Comparison of ENCODE assay signal across 28 cellular contexts in genomic region chr22:22921575-22921974, GRCh38. TPM values are rescaled to one million over a fixed set of nuclear protein-coding genes. Genes with fewer than 3 reads are reported as not detected.
"Had no signal": no experiment of that assay in that cellular context is flagged by ENCODE, and none has a peak within 500 bp of the region (broad histone marks: within the 10 kb centered on the region; RNA-seq: fewer than 3 reads in every experiment).

No MANE protein-coding gene starts in this region.

- H3K27ac Mint-ChIP-seq: activated CD4-positive, alpha-beta memory T cell treated with anti-CD3 and anti-CD28 coated beads, Interleukin-2, amount 10 ng/mL, durations not matched to agents 7 days and 5 days; activated CD4-positive, alpha-beta T cell treated with anti-CD3 and anti-CD28 coated beads for 36 hours; activated T-helper 17 cell treated with anti-CD3 and anti-CD28 coated beads, Interleukin-2, amount 50 U/mL, for 72 hours; T-cell had no signal

- H3K36me3 ChIP-seq: ascending aorta, MG63 had no signal

- H3K4me2 ChIP-seq: PC-9 had no signal

- H3K4me1 ChIP-seq: ascending aorta, body of pancreas had no signal

- H3K4me3 ChIP-seq: ascending aorta, body of pancreas, MG63, PC-9 had no signal

- DNase-seq: activated CD4-positive, alpha-beta memory T cell treated with anti-CD3 and anti-CD28 coated beads, Interleukin-2, amount 10 ng/mL, durations not matched to agents 7 days and 5 days; activated CD4-positive, alpha-beta T cell treated with anti-CD3 and anti-CD28 coated beads for 36 hours; activated CD4-positive, alpha-beta T cell treated with anti-CD3 and anti-CD28 coated beads, Interleukin-2, amount 50 U/mL, for 1 hour; activated gamma-delta T cell treated with Interleukin-2 at 50 U/mL for 16 hours; activated naive CD4-positive, alpha-beta T cell treated with anti-CD3 and anti-CD28 coated beads, Interleukin-2, amount 50 U/mL, for 16 hours; activated T-cell treated with anti-CD3 and anti-CD28 coated beads for 4 hours; activated T-cell treated with anti-CD3 and anti-CD28 coated beads, Interleukin-2, amount 50 U/mL, for 48 hours; body of pancreas; MG63; MV-4-11; NCI-H1092 treated with DMSO at 0.1 percent for 48 hours; NCI-H1436; NCI-H1694 treated with DMSO at 0.1 percent for 48 hours; NCI-H2029 treated with DMSO at 0.1 percent for 48 hours; NCI-H345; NCI-H510A treated with DMSO at 0.1 percent for 48 hours; NCI-H69; NK-92 treated with Interleukin-12 subunit alpha and Interleukin-12 subunit beta, amount 100 ng/mL, for 24 hours; PC-9; SIG-M5; T-cell had no signal

- H3K9me3 ChIP-seq: ascending aorta, body of pancreas, MG63 had no signal

- ATAC-seq: activated CD4-positive, alpha-beta T cell treated with anti-CD3 and anti-CD28 coated beads for 36 hours; activated T-helper 17 cell treated with anti-CD3 and anti-CD28 coated beads, Interleukin-2, amount 50 U/mL, for 72 hours; body of pancreas; T-cell had no signal

- H3K27ac ChIP-seq: ascending aorta, body of pancreas, PC-9, VCaP had no signal

- H3K36me3 Mint-ChIP-seq: T-cell had no signal

- H3K9me3 Mint-ChIP-seq: activated CD4-positive, alpha-beta memory T cell treated with anti-CD3 and anti-CD28 coated beads, Interleukin-2, amount 10 ng/mL, durations not matched to agents 7 days and 5 days; activated T-helper 17 cell treated with anti-CD3 and anti-CD28 coated beads, Interleukin-2, amount 50 U/mL, for 72 hours; central memory CD8-positive, alpha-beta T cell; T-cell had no signal

- H2AFZ ChIP-seq: PC-9 had no signal

- H3K4me3 Mint-ChIP-seq: activated CD4-positive, alpha-beta memory T cell treated with anti-CD3 and anti-CD28 coated beads, Interleukin-2, amount 10 ng/mL, durations not matched to agents 7 days and 5 days; activated CD4-positive, alpha-beta T cell treated with anti-CD3 and anti-CD28 coated beads for 36 hours; activated T-helper 17 cell treated with anti-CD3 and anti-CD28 coated beads, Interleukin-2, amount 50 U/mL, for 72 hours; central memory CD8-positive, alpha-beta T cell; T-cell had no signal

- H3K27me3 Mint-ChIP-seq: activated CD4-positive, alpha-beta T cell treated with anti-CD3 and anti-CD28 coated beads for 36 hours had no signal

- H3K27me3 ChIP-seq: ascending aorta, body of pancreas, MG63 had no signal

- H3K4me1 Mint-ChIP-seq: activated CD4-positive, alpha-beta T cell treated with anti-CD3 and anti-CD28 coated beads for 36 hours; activated T-helper 17 cell treated with anti-CD3 and anti-CD28 coated beads, Interleukin-2, amount 50 U/mL, for 72 hours had no signal

RNA-seq across cellular contexts. Expression of gene IGLL5, which starts 34.0 kb away (rescaled TPM):
- total RNA-seq: activated CD4-positive, alpha-beta memory T cell treated with anti-CD3 and anti-CD28 coated beads, Interleukin-2, amount 10 ng/mL, durations not matched to agents 7 days and 5 days; activated CD4-positive, alpha-beta T cell treated with anti-CD3 and anti-CD28 coated beads for 36 hours; activated CD8-positive, alpha-beta memory T cell treated with anti-CD3 and anti-CD28 coated beads for 36 hours; activated T-helper 17 cell treated with anti-CD3 and anti-CD28 coated beads, Interleukin-2, amount 50 U/mL, for 72 hours; bronchial epithelial cell; PC-9; T-helper 2 cell treated with Interferon-gamma antibody and Interleukin-4, amounts not matched to agents 100 ng/mL and 5 ng/mL, for 36 hours had no signal
